ENCODE assay signal across 1 cellular context in genomic region chr3:5267889-5268288, GRCh38.
A peak's percentile ranks its signal among the peaks of the same experiment; 100 is the strongest.
TF ChIP-seq lines count a peak whose summit lies in the region.

No MANE protein-coding gene starts in this region.

TF ChIP-seq in K562, 482 proteins besides CTCF, POLR2A, EP300 and RAD21 (continued from another document):
- no peak for TF ChIP-seq PATZ1 (CRISPR knock-in tag; IDR thresholded peaks at IDR 0.05; ENCODE audit: borderline replicate concordance)
- no peak for TF ChIP-seq SMC3 (conservative IDR thresholded peaks at IDR 0.05; ENCODE audit: insufficient read depth, low read depth, low read length)
- TF ChIP-seq MAFG (tag; conservative IDR thresholded peaks at IDR 0.05): peak; percentile 86
- no peak for TF ChIP-seq ZNF699 (CRISPR knock-in tag; IDR thresholded peaks at IDR 0.05; ENCODE audit: insufficient replicate concordance)
- no peak for TF ChIP-seq USF1 (CRISPR knock-in tag; IDR thresholded peaks at IDR 0.05)
- no peak for TF ChIP-seq ZFP30 (CRISPR knock-in tag; IDR thresholded peaks at IDR 0.05; ENCODE audit: borderline replicate concordance)
- no peak for TF ChIP-seq TEAD4 (IDR thresholded peaks at IDR 0.05; ENCODE audit: low read length)
- no peak for TF ChIP-seq TEAD4 (CRISPR knock-in tag; IDR thresholded peaks at IDR 0.05; ENCODE audit: borderline replicate concordance)
- TF ChIP-seq ZNF316 (IDR thresholded peaks at IDR 0.05): peak; percentile 95
- TF ChIP-seq CREM (IDR thresholded peaks at IDR 0.05; ENCODE audit: low read depth): no peak
- TF ChIP-seq EZH2 (IDR thresholded peaks at IDR 0.05; ENCODE audit: borderline replicate concordance, low read depth, low read length): no peak
- no peak for TF ChIP-seq FOSL1 (tag; conservative IDR thresholded peaks at IDR 0.05)
- no peak for TF ChIP-seq MAZ (CRISPR knock-in tag; conservative IDR thresholded peaks at IDR 0.05 in 1 of 2, IDR thresholded peaks at IDR 0.05 in 1 of 2)
